1 cellular context compared by ENCODE assay signal in genomic region chrX:119468186-119468929, GRCh38.
TF ChIP-seq lines count a peak whose summit lies in the region.

TSS of gene SLC25A5 (plus strand) at chrX:119468444. CDS start at chrX:119468516, 72 bp downstream.

TF ChIP-seq in HEK293, 187 proteins besides CTCF, POLR2A, EP300 and RAD21 (continued from another document):
- TF ChIP-seq ZBTB6 (tag by site-specific recombination; IDR thresholded peaks at IDR 0.05) (peak; percentile 51), ZBTB26 (tag by site-specific recombination; optimal IDR thresholded peaks at IDR 0.05) (peak; percentile 54), ZNF449 (tag by site-specific recombination; IDR thresholded peaks at IDR 0.05) (peak; percentile 92), PRDM4 (tag by site-specific recombination; IDR thresholded peaks at IDR 0.05) (0 out of 2 replicates have a peak, but pooled peaks have one; percentile 8), ZFP69B (tag by site-specific recombination; IDR thresholded peaks at IDR 0.05) (peak; percentile 38; the same call in 1 of the 2 replicates), BCL11A (tag by site-specific recombination; IDR thresholded peaks at IDR 0.05; ENCODE audit: low read depth) (0 out of 2 replicates have a peak, but pooled peaks have one; percentile 61), ZNF10 (tag by site-specific recombination; IDR thresholded peaks at IDR 0.05) (0 out of 2 replicates have a peak, but pooled peaks have one; percentile 18), YY1 (tag by site-specific recombination; IDR thresholded peaks at IDR 0.05) (peak; percentile 75), ZNF2 (tag by site-specific recombination; IDR thresholded peaks at IDR 0.05) (0 out of 2 replicates have a peak, but pooled peaks have one; percentile 62), SP3 (tag by site-specific recombination; IDR thresholded peaks at IDR 0.05) (peak; percentile 76), ZNF692 (tag by site-specific recombination; IDR thresholded peaks at IDR 0.05) (no peak), SP2 (tag by site-specific recombination; IDR thresholded peaks at IDR 0.05) (peak; percentile 74), GFI1B (tag by site-specific recombination; IDR thresholded peaks at IDR 0.05) (0 out of 2 replicates have a peak, but pooled peaks have one; percentile 5), MYNN (tag by site-specific recombination; IDR thresholded peaks at IDR 0.05; ENCODE audit: borderline replicate concordance) (no peak), PATZ1 (tag by site-specific recombination; IDR thresholded peaks at IDR 0.05) (0 out of 2 replicates have a peak, but pooled peaks have one; percentile 46), PRDM10 (tag by site-specific recombination; IDR thresholded peaks at IDR 0.05) (peak; percentile 38; the same call in 1 of the 2 replicates), BCL11B (tag by site-specific recombination; IDR thresholded peaks at IDR 0.05; ENCODE audit: low read depth) (peak; percentile 92), ZBTB17 (tag by site-specific recombination; IDR thresholded peaks at IDR 0.05) (0 out of 2 replicates have a peak, but pooled peaks have one; percentile 19), ZNF701 (tag by site-specific recombination; IDR thresholded peaks at IDR 0.05) (no peak), ZNF791 (tag by site-specific recombination; IDR thresholded peaks at IDR 0.05) (no peak), GLIS2 (tag by site-specific recombination; IDR thresholded peaks at IDR 0.05) (no peak), ZNF19 (tag by site-specific recombination; IDR thresholded peaks at IDR 0.05; ENCODE audit: low read depth) (no peak), ZBTB7A (tag by site-specific recombination; IDR thresholded peaks at IDR 0.05; ENCODE audit: low read depth) (0 out of 2 replicates have a peak, but pooled peaks have one; percentile 44), ZNF221 (tag by site-specific recombination; IDR thresholded peaks at IDR 0.05; ENCODE audit: borderline replicate concordance) (no peak)
